28 cellular contexts compared by ENCODE assay signal in the genomic region with DNA sequence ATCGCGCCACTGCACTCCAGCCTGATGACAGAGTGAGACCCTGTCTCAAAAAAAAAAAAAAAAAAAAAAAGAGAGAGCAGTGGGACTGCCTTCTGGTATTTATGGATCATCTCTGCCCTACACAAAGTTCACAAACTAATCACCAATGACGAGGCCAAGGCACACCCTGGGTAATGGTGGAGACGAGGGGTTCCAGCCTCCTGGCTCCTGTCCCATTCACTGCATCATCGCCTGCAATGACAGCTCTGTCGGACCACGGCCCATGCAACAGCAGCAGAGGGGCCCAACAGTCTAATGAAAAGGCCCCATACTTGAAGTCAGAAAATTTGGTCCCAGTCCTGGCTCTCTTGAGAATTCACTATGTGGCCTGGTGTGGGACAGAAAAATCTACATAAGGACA. TPM values are rescaled to one million over a fixed set of nuclear protein-coding genes. Genes with fewer than 3 reads are reported as not detected.
DNase-seq lines count a peak whose midpoint lies in the region; ATAC-seq and TF ChIP-seq lines count a peak whose summit lies in the region.
"Had no signal": no experiment of that assay in that cellular context is flagged by ENCODE, and none has a peak within 500 bp of the region (broad histone marks: within the 10 kb centered on the region; RNA-seq: fewer than 3 reads in every experiment).

No MANE protein-coding gene starts in this region.

- peaks cover 14% of the 10 kb centered on the region for H3K4me1 ChIP-seq in upper lobe of right lung
- H3K4me1 ChIP-seq in testis, result peaks cover 12% of the 10 kb centered on the region
- H3K4me1 ChIP-seq: colonic mucosa, prostate gland, right lobe of liver had no signal

- H3K36me3 Mint-ChIP-seq in IgD-negative memory B cell (peaks cover 9% of the 10 kb centered on the region), naive B cell (peaks cover 12 to 14% of the 10 kb centered on the region in 2 donors)

- peaks cover 50% of the 10 kb centered on the region for H3K79me2 ChIP-seq in SU-DHL-6 (ENCODE audit: insufficient read depth, low read length)

- intact Hi-C loops in upper lobe of right lung (cut with DNase I) (no loop called here), testis (cut with DNase I; ENCODE audit: low total_unique reads) (no loop called here)

- H3K27ac Mint-ChIP-seq in IgD-negative memory B cell (peak overlapping the region in 2 of 3 donors; percentile 80 to 99), naive B cell (peak overlapping the region; percentile 99 to 100 (median 100))
- H3K27ac Mint-ChIP-seq in stimulated activated naive CD8-positive, alpha-beta T cell treated with anti-CD3 and anti-CD28 coated beads, Interleukin-15, amount 100 ng/mL, for 72 hours, result no peak overlapping the region
- H3K27ac Mint-ChIP-seq: activated T-cell treated with anti-CD3 and anti-CD28 coated beads, Interleukin-2, amount 50 U/mL, for 24 hours had no signal

- peak overlapping the region in 1 of 4 donors; percentile 95 for H3K4me3 Mint-ChIP-seq in IgD-negative memory B cell
- H3K4me3 Mint-ChIP-seq in naive B cell, result peak overlapping the region in 5 of 8 donors; percentile 16 to 100 (median 50)
- no peak overlapping the region for H3K4me3 Mint-ChIP-seq in stimulated activated naive CD8-positive, alpha-beta T cell treated with anti-CD3 and anti-CD28 coated beads, Interleukin-15, amount 100 ng/mL, for 72 hours
- H3K4me3 Mint-ChIP-seq: activated T-cell treated with anti-CD3 and anti-CD28 coated beads, Interleukin-2, amount 50 U/mL, for 24 hours had no signal

- peaks cover under 1% of the 10 kb centered on the region; the same call in 1 of the 2 replicates for H4K20me1 ChIP-seq in SU-DHL-6 (ENCODE audit: low read depth, low read length)

- H3K4me1 Mint-ChIP-seq in IgD-negative memory B cell (peaks cover 50 to 62% (median 60%) of the 10 kb centered on the region in 3 donors), naive B cell (peaks cover 71 to 84% (median 75%) of the 10 kb centered on the region in 3 donors)
- H3K4me1 Mint-ChIP-seq in stimulated activated naive CD8-positive, alpha-beta T cell treated with anti-CD3 and anti-CD28 coated beads, Interleukin-15, amount 100 ng/mL, for 72 hours, result peaks cover 53% of the 10 kb centered on the region

- ATAC-seq in naive B cell (ENCODE audit: low read depth in 2 of 2) (no peak), upper lobe of right lung (no peak)
- ATAC-seq in stimulated activated naive CD8-positive, alpha-beta T cell treated with anti-CD3 and anti-CD28 coated beads, Interleukin-15, amount 100 ng/mL, for 72 hours, result no peak
- ATAC-seq: left colon, right lobe of liver had no signal

- H3K36me3 ChIP-seq in SU-DHL-6 (ENCODE audit: low read length), result peaks cover 21% of the 10 kb centered on the region
- peaks cover 7% of the 10 kb centered on the region for H3K36me3 ChIP-seq in upper lobe of right lung
- no peaks in the 10 kb centered on the region for H3K36me3 ChIP-seq in testis (ENCODE audit: low read depth, missing control alignments)
- H3K36me3 ChIP-seq: cardiac muscle cell, colonic mucosa, prostate gland, right lobe of liver had no signal

- H3K27ac ChIP-seq in SU-DHL-6 (ENCODE audit: low read depth, low read length), result peak overlapping the region; percentile 99
- no peak overlapping the region for H3K27ac ChIP-seq in upper lobe of right lung
- no peak overlapping the region for H3K27ac ChIP-seq in testis
- H3K27ac ChIP-seq: C4-2B, cardiac muscle cell, colonic mucosa, prostate gland, right lobe of liver, SJCRH30, transverse colon had no signal

- H3K4me3 ChIP-seq in SU-DHL-6 (ENCODE audit: insufficient read depth, low read length, poor library complexity, severe bottlenecking) (no peak overlapping the region), upper lobe of right lung (no peak overlapping the region), testis (no peak overlapping the region)
- H3K4me3 ChIP-seq: cardiac muscle cell, colonic mucosa, prostate gland, right lobe of liver, SJCRH30, transverse colon had no signal

- no peaks in the 10 kb centered on the region for H3K9me3 Mint-ChIP-seq in IgD-negative memory B cell
- no peaks in the 10 kb centered on the region for H3K9me3 Mint-ChIP-seq in naive B cell
- H3K9me3 Mint-ChIP-seq in stimulated activated naive CD8-positive, alpha-beta T cell treated with anti-CD3 and anti-CD28 coated beads, Interleukin-15, amount 100 ng/mL, for 72 hours, result no peaks in the 10 kb centered on the region
- H3K9me3 Mint-ChIP-seq: activated T-cell treated with anti-CD3 and anti-CD28 coated beads, Interleukin-2, amount 50 U/mL, for 24 hours had no signal

- no peak for TF ChIP-seq POLR2A in testis (IDR thresholded peaks at IDR 0.05)

- H2AFZ ChIP-seq in SU-DHL-6 (ENCODE audit: low read depth, low read length, severe bottlenecking), result no peak overlapping the region

- H3K27me3 Mint-ChIP-seq in IgD-negative memory B cell (no peaks in the 10 kb centered on the region), naive B cell (no peaks in the 10 kb centered on the region)
- H3K27me3 Mint-ChIP-seq in stimulated activated naive CD8-positive, alpha-beta T cell treated with anti-CD3 and anti-CD28 coated beads, Interleukin-15, amount 100 ng/mL, for 72 hours, result no peaks in the 10 kb centered on the region
- H3K27me3 Mint-ChIP-seq: activated T-cell treated with anti-CD3 and anti-CD28 coated beads, Interleukin-2, amount 50 U/mL, for 24 hours had no signal

- H3K9me3 ChIP-seq in SU-DHL-6 (ENCODE audit: insufficient read depth, low read length), result no peaks in the 10 kb centered on the region
- H3K9me3 ChIP-seq in upper lobe of right lung, result no peaks in the 10 kb centered on the region
- H3K9me3 ChIP-seq in testis, result no peaks in the 10 kb centered on the region
- H3K9me3 ChIP-seq: colonic mucosa, prostate gland, right lobe of liver, SJCRH30, transverse colon had no signal

- WGBS in testis, 2 donors, result 89 to 90% methylated on average over 7 of the region's 7 CpGs

- peak overlapping the region; percentile 90 for H3K4me2 ChIP-seq in SU-DHL-6 (ENCODE audit: low read depth, low read length, poor library complexity, severe bottlenecking)

- TF ChIP-seq CTCF in SU-DHL-6 (IDR thresholded peaks at IDR 0.05; ENCODE audit: insufficient read depth, low read length, poor library complexity, severe bottlenecking) (no peak), upper lobe of right lung (IDR thresholded peaks at IDR 0.05) (no peak), testis (IDR thresholded peaks at IDR 0.05) (no peak)

- H3K9ac ChIP-seq in SU-DHL-6 (ENCODE audit: low read length), result peak overlapping the region; percentile 97

- H3K9me2 ChIP-seq in SU-DHL-6 (replicated peaks; ENCODE audit: insufficient read depth, low read length), result no peaks in the 10 kb centered on the region

- H3K27me3 ChIP-seq in SU-DHL-6 (ENCODE audit: low read length), result no peaks in the 10 kb centered on the region
- no peaks in the 10 kb centered on the region for H3K27me3 ChIP-seq in upper lobe of right lung
- no peaks in the 10 kb centered on the region for H3K27me3 ChIP-seq in testis
- H3K27me3 ChIP-seq: cardiac muscle cell, colonic mucosa, right lobe of liver, transverse colon had no signal

- peaks cover 92% of the 10 kb centered on the region for H3F3A ChIP-seq in SU-DHL-6 (ENCODE audit: insufficient read depth)

- no peak for DNase-seq in naive B cell
- DNase-seq in upper lobe of right lung, result peak; percentile 21
- DNase-seq in NCI-H345 treated with DMSO at 0.1 percent for 48 hours (lab: John Stamatoyannopoulos, UW; ENCODE audit: unreplicated experiment), result no peak
- DNase-seq in stimulated activated naive CD8-positive, alpha-beta T cell treated with anti-CD3 and anti-CD28 coated beads, Interleukin-15, amount 100 ng/mL, for 72 hours, result no peak
- no peak for DNase-seq in testis
- DNase-seq: activated gamma-delta T cell; activated T-cell treated with anti-CD3 and anti-CD28 coated beads, Interleukin-2, amount 50 U/mL, for 24 hours; colonic mucosa; effector CD8-positive, alpha-beta T cell; H7; KG1; NCI-H1436; NCI-H2081 treated with DMSO at 0.1 percent for 48 hours; NCI-H2227 treated with DMSO at 0.1 percent for 48 hours; NCI-H526 treated with DMSO at 0.1 percent for 48 hours; right lobe of liver; SJCRH30; stimulated activated CD4-positive, alpha-beta T cell treated with anti-CD3 and anti-CD28 coated beads, Interleukin-12 subunit alpha, Interleukin-12 subunit beta, amount 100 ng/mL, for 4 hours; stimulated activated CD4-positive, alpha-beta T cell treated with anti-CD3 and anti-CD28 coated beads, Interleukin-2, amount 100 ng/mL, for 48 hours; transverse colon had no signal

RNA-seq across cellular contexts. Expression of a gene that starts 2.9 kb away (rescaled TPM):
- 202 TPM for polyA plus RNA-seq in IgD-negative memory B cell
- polyA plus RNA-seq in naive B cell (ENCODE audit: low read depth in 6 of 6), result 100 to 1,000 TPM; 315 to 687 (median 417) TPM
- total RNA-seq in upper lobe of right lung, result 95.3 TPM
- 10 to 100 TPM; 14.5 to 23.8 TPM for total RNA-seq in testis
- polyA plus RNA-seq in testis (ENCODE audit: insufficient read depth, low read depth, low replicate concordance), result 25.4 TPM

RNA-seq across cellular contexts. Expression of a gene that starts 48.5 kb away (rescaled TPM):
- polyA plus RNA-seq in IgD-negative memory B cell (0.28 TPM), naive B cell (ENCODE audit: low read depth in 6 of 6) (not detected), testis (ENCODE audit: insufficient read depth, low read depth, low replicate concordance) (26.4 TPM)
- total RNA-seq in upper lobe of right lung (45.1 TPM), testis (1 to 10 TPM; 5.2 to 9.5 TPM)
- total RNA-seq: astrocyte, H7, RPMI7951 had no signal

Comparison
In these comparisons a context has a peak if more than half of its experiments do, and no peak if none do; other contexts are left out.
1. H3K27ac Mint-ChIP-seq: peak in IgD-negative memory B cell (2 of 3) and naive B cell (6 of 6); none in stimulated activated naive CD8-positive, alpha-beta T cell treated with anti-CD3 and anti-CD28 coated beads, Interleukin-15, amount 100 ng/mL, for 72 hours (0 of 2).
2. H3K4me3 Mint-ChIP-seq: peak in naive B cell (5 of 8); none in stimulated activated naive CD8-positive, alpha-beta T cell treated with anti-CD3 and anti-CD28 coated beads, Interleukin-15, amount 100 ng/mL, for 72 hours (0 of 2).
3. RNA of a gene that starts 48.5 kb away (polyA plus RNA-seq): 26.4 TPM in testis (single experiment); 0.28 TPM in IgD-negative memory B cell (single experiment) and not detected in naive B cell; every median in the first group is over 10 times any median in the second.